1 cellular context compared by ENCODE assay signal in the genomic region with DNA sequence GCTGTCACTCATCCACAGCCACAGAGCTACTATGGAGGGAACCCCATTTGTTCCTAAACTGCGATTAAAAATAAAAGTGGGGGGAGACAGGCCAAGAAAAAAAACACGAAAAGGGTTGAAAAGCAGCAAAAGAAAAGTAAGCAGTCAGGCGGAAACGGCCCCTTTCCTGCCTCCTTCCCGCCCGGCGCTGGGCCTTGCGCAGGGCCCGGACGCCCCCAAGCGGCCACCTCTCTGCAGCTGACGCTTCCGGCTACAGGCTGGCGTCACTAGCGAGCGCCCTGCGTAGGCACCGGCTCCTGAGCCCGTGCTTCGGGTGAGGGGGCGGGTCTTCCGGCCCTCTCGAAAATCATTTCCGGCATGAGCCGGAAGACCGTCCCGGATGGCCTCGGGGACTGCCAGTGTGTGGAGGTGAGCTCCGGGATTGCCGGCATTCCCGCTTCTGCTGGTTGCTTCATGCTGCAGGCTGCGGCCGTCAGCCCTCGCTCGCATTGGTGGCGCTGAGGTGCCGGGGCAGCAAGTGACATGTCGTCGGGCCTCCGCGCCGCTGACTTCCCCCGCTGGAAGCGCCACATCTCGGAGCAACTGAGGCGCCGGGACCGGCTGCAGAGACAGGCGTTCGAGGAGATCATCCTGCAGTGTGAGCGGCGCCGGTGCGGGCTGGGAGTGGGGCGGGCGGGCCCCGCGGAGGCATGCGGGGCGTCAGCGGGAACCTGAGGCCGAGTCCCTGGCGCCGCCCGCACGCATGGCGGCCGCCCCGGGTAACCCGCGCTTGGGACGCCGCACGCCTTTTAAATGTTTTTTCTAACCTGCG.
TF ChIP-seq lines count a peak whose summit lies in the region.

ATG16L1 (plus strand) TSS at position 368 of the 811 bp plus-strand sequence; CDS start at position 523, 155 bp downstream.

TF ChIP-seq in HepG2, 621 proteins besides CTCF, POLR2A, EP300 and RAD21 (continued from another document and continues in another):
- TF ChIP-seq, protein P1, sequence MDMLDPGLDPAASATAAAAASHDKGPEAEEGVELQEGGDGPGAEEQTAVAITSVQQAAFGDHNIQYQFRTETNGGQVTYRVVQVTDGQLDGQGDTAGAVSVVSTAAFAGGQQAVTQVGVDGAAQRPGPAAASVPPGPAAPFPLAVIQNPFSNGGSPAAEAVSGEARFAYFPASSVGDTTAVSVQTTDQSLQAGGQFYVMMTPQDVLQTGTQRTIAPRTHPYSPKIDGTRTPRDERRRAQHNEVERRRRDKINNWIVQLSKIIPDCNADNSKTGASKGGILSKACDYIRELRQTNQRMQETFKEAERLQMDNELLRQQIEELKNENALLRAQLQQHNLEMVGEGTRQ (IDR thresholded peaks at IDR 0.05; ENCODE audit: low read depth, low read length): no peak
- TF ChIP-seq, protein P1 (CRISPR knock-in tag; IDR thresholded peaks at IDR 0.05; ENCODE audit: borderline replicate concordance): no peak; the same call in 1 of the 2 replicates
- TF ChIP-seq FOXC1 (CRISPR knock-in tag; IDR thresholded peaks at IDR 0.05; ENCODE audit: borderline replicate concordance) (peak; percentile 97), ZNF337 (CRISPR knock-in tag; IDR thresholded peaks at IDR 0.05; ENCODE audit: borderline replicate concordance, low read depth) (no peak; the same call in 1 of the 2 replicates), ZKSCAN8 (CRISPR knock-in tag; IDR thresholded peaks at IDR 0.05; ENCODE audit: borderline replicate concordance) (peak; percentile 75), FOXJ3 (CRISPR knock-in tag; IDR thresholded peaks at IDR 0.05; ENCODE audit: borderline replicate concordance) (peak; percentile 86; the same call in 1 of the 2 replicates), PAX8 (CRISPR knock-in tag; IDR thresholded peaks at IDR 0.05; ENCODE audit: borderline replicate concordance) (0 out of 2 replicates have a peak, but pooled peaks have one; percentile 50), MYC (CRISPR knock-in tag; IDR thresholded peaks at IDR 0.05; ENCODE audit: borderline replicate concordance) (peak; percentile 85), ZNF264 (CRISPR knock-in tag; IDR thresholded peaks at IDR 0.05) (peak; percentile 78; the same call in 1 of the 2 replicates), REST (IDR thresholded peaks at IDR 0.05; ENCODE audit: borderline replicate concordance in 1 of 2, low read depth in 1 of 2, low read length in 2 of 2) (peak in 1 of 2 experiments; percentile 22; a peak in 1 of 4 replicates), ZFP37 (CRISPR knock-in tag; IDR thresholded peaks at IDR 0.05; ENCODE audit: borderline replicate concordance) (peak; percentile 66; the same call in 1 of the 2 replicates), DRAP1 (CRISPR knock-in tag; IDR thresholded peaks at IDR 0.05) (peak; percentile 77), NFIB (CRISPR knock-in tag; IDR thresholded peaks at IDR 0.05; ENCODE audit: borderline replicate concordance) (no peak), ZNF432 (CRISPR knock-in tag; IDR thresholded peaks at IDR 0.05; ENCODE audit: borderline replicate concordance) (no peak), ZNF30 (CRISPR knock-in tag; IDR thresholded peaks at IDR 0.05) (0 out of 2 replicates have a peak, but pooled peaks have one; percentile 24), FOXK1 (CRISPR knock-in tag; IDR thresholded peaks at IDR 0.05; ENCODE audit: borderline replicate concordance, low read depth) (peak; percentile 99), KLF13 (CRISPR knock-in tag; IDR thresholded peaks at IDR 0.05) (no peak), ZFAT (CRISPR knock-in tag; conservative IDR thresholded peaks at IDR 0.05) (no peak), SP2 (CRISPR knock-in tag; IDR thresholded peaks at IDR 0.05) (peak; percentile 95), JARID2 (CRISPR knock-in tag; IDR thresholded peaks at IDR 0.05; ENCODE audit: insufficient replicate concordance) (peak; percentile 68), ZNF83 (CRISPR knock-in tag; IDR thresholded peaks at IDR 0.05; ENCODE audit: borderline replicate concordance) (no peak), ZNF777 (CRISPR knock-in tag; IDR thresholded peaks at IDR 0.05) (no peak), NFE2 (CRISPR knock-in tag; IDR thresholded peaks at IDR 0.05) (no peak), ATF4 (CRISPR knock-in tag; IDR thresholded peaks at IDR 0.05) (no peak), DMAP1 (CRISPR knock-in tag; IDR thresholded peaks at IDR 0.05) (peak; percentile 87), RORA (CRISPR knock-in tag; IDR thresholded peaks at IDR 0.05) (no peak), ZNF615 (CRISPR knock-in tag; IDR thresholded peaks at IDR 0.05; ENCODE audit: borderline replicate concordance) (peak; percentile 76; the same call in 1 of the 2 replicates), PCBP1 (IDR thresholded peaks at IDR 0.05; ENCODE audit: borderline replicate concordance, low read depth, low read length) (peak; percentile 82; the same call in 1 of the 2 replicates), ZNF709 (CRISPR knock-in tag; IDR thresholded peaks at IDR 0.05) (peak; percentile 76; the same call in 1 of the 2 replicates), HNRNPH1 (optimal IDR thresholded peaks at IDR 0.05; ENCODE audit: low read depth, low read length) (no peak), ZNF143 (CRISPR knock-in tag; IDR thresholded peaks at IDR 0.05) (peak; percentile 63), GATAD2A (CRISPR knock-in tag; IDR thresholded peaks at IDR 0.05) (peak; percentile 82), KDM5A (IDR thresholded peaks at IDR 0.05; ENCODE audit: borderline replicate concordance, low read length) (peak; percentile 91), TFDP2 (CRISPR knock-in tag; IDR thresholded peaks at IDR 0.05) (peak; percentile 94), ZNF543 (CRISPR knock-in tag; IDR thresholded peaks at IDR 0.05) (peak; percentile 74; the same call in 1 of the 2 replicates), ZBTB42 (CRISPR knock-in tag; IDR thresholded peaks at IDR 0.05) (peak; percentile 96), ZNF253 (CRISPR knock-in tag; IDR thresholded peaks at IDR 0.05; ENCODE audit: borderline replicate concordance) (peak; percentile 73; the same call in 1 of the 2 replicates), SRSF1 (optimal IDR thresholded peaks at IDR 0.05; ENCODE audit: low read depth, low read length) (peak; percentile 94), NCOR1 (IDR thresholded peaks at IDR 0.05; ENCODE audit: borderline replicate concordance, low read length) (no peak; the same call in 1 of the 2 replicates), TBL1XR1 (IDR thresholded peaks at IDR 0.05; ENCODE audit: borderline replicate concordance, low read length, partially characterized antibody) (no peak)
- TF ChIP-seq, protein P2, sequence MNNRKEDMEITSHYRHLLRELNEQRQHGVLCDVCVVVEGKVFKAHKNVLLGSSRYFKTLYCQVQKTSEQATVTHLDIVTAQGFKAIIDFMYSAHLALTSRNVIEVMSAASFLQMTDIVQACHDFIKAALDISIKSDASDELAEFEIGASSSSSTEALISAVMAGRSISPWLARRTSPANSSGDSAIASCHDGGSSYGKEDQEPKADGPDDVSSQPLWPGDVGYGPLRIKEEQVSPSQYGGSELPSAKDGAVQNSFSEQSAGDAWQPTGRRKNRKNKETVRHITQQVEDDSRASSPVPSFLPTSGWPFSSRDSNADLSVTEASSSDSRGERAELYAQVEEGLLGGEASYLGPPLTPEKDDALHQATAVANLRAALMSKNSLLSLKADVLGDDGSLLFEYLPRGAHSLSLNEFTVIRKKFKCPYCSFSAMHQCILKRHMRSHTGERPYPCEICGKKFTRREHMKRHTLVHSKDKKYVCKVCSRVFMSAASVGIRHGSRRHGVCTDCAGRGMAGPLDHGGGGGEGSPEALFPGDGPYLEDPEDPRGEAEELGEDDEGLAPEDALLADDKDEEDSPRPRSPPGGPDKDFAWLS (CRISPR knock-in tag; IDR thresholded peaks at IDR 0.05; ENCODE audit: borderline replicate concordance): no peak
- TF ChIP-seq, protein P3, sequence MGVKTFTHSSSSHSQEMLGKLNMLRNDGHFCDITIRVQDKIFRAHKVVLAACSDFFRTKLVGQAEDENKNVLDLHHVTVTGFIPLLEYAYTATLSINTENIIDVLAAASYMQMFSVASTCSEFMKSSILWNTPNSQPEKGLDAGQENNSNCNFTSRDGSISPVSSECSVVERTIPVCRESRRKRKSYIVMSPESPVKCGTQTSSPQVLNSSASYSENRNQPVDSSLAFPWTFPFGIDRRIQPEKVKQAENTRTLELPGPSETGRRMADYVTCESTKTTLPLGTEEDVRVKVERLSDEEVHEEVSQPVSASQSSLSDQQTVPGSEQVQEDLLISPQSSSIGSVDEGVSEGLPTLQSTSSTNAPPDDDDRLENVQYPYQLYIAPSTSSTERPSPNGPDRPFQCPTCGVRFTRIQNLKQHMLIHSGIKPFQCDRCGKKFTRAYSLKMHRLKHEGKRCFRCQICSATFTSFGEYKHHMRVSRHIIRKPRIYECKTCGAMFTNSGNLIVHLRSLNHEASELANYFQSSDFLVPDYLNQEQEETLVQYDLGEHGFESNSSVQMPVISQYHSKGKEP (CRISPR knock-in tag; IDR thresholded peaks at IDR 0.05): 0 out of 2 replicates have a peak, but pooled peaks have one; percentile 45
- TF ChIP-seq, protein P4, sequence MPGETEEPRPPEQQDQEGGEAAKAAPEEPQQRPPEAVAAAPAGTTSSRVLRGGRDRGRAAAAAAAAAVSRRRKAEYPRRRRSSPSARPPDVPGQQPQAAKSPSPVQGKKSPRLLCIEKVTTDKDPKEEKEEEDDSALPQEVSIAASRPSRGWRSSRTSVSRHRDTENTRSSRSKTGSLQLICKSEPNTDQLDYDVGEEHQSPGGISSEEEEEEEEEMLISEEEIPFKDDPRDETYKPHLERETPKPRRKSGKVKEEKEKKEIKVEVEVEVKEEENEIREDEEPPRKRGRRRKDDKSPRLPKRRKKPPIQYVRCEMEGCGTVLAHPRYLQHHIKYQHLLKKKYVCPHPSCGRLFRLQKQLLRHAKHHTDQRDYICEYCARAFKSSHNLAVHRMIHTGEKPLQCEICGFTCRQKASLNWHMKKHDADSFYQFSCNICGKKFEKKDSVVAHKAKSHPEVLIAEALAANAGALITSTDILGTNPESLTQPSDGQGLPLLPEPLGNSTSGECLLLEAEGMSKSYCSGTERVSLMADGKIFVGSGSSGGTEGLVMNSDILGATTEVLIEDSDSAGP (CRISPR knock-in tag; IDR thresholded peaks at IDR 0.05; ENCODE audit: borderline replicate concordance): peak; percentile 95; the same call in 1 of the 2 replicates
- TF ChIP-seq, protein P5, sequence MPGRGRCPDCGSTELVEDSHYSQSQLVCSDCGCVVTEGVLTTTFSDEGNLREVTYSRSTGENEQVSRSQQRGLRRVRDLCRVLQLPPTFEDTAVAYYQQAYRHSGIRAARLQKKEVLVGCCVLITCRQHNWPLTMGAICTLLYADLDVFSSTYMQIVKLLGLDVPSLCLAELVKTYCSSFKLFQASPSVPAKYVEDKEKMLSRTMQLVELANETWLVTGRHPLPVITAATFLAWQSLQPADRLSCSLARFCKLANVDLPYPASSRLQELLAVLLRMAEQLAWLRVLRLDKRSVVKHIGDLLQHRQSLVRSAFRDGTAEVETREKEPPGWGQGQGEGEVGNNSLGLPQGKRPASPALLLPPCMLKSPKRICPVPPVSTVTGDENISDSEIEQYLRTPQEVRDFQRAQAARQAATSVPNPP (CRISPR knock-in tag; IDR thresholded peaks at IDR 0.05): peak; percentile 95
